10 cellular contexts compared by ENCODE assay signal in the genomic region with DNA sequence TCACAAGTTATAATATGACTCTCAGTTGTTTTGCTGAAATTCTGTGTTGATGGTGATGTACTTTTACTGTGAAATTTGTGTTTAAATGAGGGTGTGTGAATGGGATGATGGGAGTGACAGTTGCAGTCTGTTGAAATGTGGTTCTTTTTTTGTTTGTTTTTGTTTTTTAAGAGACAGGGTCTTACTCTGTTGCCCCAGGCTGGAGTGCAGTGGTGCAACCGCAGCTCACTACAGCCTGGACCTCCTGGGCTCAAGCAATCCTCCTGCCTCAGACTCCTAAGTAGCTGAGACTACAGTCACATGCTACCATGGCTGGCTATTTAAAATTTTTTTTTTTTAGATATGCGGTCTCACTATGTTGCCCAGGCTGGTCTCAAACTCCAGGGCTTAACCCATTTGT. TPM values are rescaled to one million over a fixed set of nuclear protein-coding genes. Genes with fewer than 3 reads are reported as not detected.
"Had no signal": no experiment of that assay in that cellular context is flagged by ENCODE, and none has a peak within 500 bp of the region (broad histone marks: within the 10 kb centered on the region; RNA-seq: fewer than 3 reads in every experiment).

No MANE protein-coding gene starts in this region.

- H3K27me3 ChIP-seq: cardiac muscle cell, colonic mucosa, tibial artery had no signal

- H3K4me3 ChIP-seq: cardiac muscle cell, colonic mucosa, tibial artery had no signal

- H3K27ac ChIP-seq: colonic mucosa, tibial artery had no signal

- H3K9me3 ChIP-seq: colonic mucosa, SK-N-SH, tibial artery had no signal

- ATAC-seq: activated CD4-positive, CD25-positive, alpha-beta regulatory T cell treated with anti-CD3 and anti-CD28 coated beads, Interleukin-2, amount 50 U/mL, for 24 hours; left ventricle myocardium superior had no signal

- DNase-seq: activated gamma-delta T cell treated with Interleukin-2 at 50 U/mL for 16 hours; colonic mucosa; foreskin melanocyte; kidney; left ventricle myocardium superior; SK-N-SH; stimulated activated CD4-positive, alpha-beta T cell treated with anti-CD3 and anti-CD28 coated beads, Interleukin-4, amount 100 ng/mL, for 24 hours; tibial artery had no signal

RNA-seq across cellular contexts. Expression of gene AGMAT, which starts 39.5 kb away (rescaled TPM):
- total RNA-seq: left ventricle myocardium superior had no signal
